In the genomic region with DNA sequence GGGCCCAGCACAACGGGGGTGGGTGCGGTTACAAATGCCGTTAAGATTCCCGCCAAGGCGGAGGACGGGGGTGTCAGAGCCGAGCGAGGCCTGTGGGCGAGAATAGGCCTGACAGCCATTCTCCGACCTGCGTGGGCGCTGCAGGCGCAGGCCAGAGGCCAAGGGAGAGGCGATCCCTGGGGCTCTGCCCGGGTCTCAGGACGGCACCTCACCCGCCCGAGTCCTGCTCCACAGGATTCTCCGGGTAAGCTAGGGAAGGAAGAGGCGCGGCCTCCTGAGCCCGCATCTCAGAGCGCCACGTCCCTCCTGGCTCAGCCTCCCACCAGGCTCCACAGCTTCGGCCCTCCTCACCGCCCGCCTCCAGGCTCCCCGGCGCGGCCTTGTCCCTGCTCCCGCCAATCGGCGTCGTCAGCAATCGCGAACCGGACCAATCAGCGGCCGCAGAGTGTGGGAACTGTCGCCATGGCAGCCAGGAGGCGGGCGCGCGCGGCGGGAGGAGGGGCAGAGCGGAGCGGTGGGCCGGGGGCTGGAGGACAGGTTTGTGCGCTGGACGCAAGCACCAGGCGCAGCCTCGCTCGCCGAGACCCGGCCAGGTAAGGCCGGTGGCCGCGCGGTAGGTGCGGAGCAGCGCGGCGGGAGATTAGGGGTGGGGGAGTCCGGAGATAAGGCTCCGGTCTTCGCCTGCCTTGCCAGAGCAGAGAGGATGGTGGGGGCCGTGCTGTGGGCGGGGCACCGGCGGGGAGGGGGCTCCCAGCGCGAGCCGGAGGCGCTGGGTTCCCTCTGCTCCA, we compare ENCODE assay signal across 1 cellular context.
A peak's percentile ranks its signal among the peaks of the same experiment; 100 is the strongest.
TF ChIP-seq lines count a peak whose summit lies in the region.

NUCB2 (plus strand) TSS at position 504 of the 788 bp plus-strand sequence. CDS start 18,585 bp downstream, outside the sequence.

TF ChIP-seq in SK-N-SH, 30 proteins besides CTCF, POLR2A, EP300 and RAD21 (continued from another document):
- TF ChIP-seq FOXM1 (IDR thresholded peaks at IDR 0.05; ENCODE audit: low read depth), result 0 out of 2 replicates have a peak, but pooled peaks have one; percentile 13
- TF ChIP-seq TEAD4 (IDR thresholded peaks at IDR 0.05; ENCODE audit: borderline replicate concordance, insufficient read depth), result no peak
- TF ChIP-seq NRF1 (IDR thresholded peaks at IDR 0.05; ENCODE audit: low read depth, low read length), result no peak
- TF ChIP-seq MXI1 (IDR thresholded peaks at IDR 0.05; ENCODE audit: low read depth, low read length), result peak; percentile 78
- TF ChIP-seq, protein P1, sequence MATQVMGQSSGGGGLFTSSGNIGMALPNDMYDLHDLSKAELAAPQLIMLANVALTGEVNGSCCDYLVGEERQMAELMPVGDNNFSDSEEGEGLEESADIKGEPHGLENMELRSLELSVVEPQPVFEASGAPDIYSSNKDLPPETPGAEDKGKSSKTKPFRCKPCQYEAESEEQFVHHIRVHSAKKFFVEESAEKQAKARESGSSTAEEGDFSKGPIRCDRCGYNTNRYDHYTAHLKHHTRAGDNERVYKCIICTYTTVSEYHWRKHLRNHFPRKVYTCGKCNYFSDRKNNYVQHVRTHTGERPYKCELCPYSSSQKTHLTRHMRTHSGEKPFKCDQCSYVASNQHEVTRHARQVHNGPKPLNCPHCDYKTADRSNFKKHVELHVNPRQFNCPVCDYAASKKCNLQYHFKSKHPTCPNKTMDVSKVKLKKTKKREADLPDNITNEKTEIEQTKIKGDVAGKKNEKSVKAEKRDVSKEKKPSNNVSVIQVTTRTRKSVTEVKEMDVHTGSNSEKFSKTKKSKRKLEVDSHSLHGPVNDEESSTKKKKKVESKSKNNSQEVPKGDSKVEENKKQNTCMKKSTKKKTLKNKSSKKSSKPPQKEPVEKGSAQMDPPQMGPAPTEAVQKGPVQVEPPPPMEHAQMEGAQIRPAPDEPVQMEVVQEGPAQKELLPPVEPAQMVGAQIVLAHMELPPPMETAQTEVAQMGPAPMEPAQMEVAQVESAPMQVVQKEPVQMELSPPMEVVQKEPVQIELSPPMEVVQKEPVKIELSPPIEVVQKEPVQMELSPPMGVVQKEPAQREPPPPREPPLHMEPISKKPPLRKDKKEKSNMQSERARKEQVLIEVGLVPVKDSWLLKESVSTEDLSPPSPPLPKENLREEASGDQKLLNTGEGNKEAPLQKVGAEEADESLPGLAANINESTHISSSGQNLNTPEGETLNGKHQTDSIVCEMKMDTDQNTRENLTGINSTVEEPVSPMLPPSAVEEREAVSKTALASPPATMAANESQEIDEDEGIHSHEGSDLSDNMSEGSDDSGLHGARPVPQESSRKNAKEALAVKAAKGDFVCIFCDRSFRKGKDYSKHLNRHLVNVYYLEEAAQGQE (IDR thresholded peaks at IDR 0.05; ENCODE audit: low read depth, low read length), result 0 out of 2 replicates have a peak, but pooled peaks have one; percentile 25
- TF ChIP-seq YY1 (IDR thresholded peaks at IDR 0.05; ENCODE audit: low read depth), result peak; percentile 37; the same call in 1 of the 2 replicates
- no peak for TF ChIP-seq SMC3 (IDR thresholded peaks at IDR 0.05; ENCODE audit: low read depth, low read length)
- TF ChIP-seq RXRA (IDR thresholded peaks at IDR 0.05; ENCODE audit: borderline replicate concordance, low read depth), result no peak
